In genomic region chr17:73691321-73691766, GRCh38 we compare ENCODE assay signal across 22 cellular contexts. TPM values are rescaled to one million over a fixed set of nuclear protein-coding genes. Genes with fewer than 3 reads are reported as not detected.
DNase-seq lines count a peak whose midpoint lies in the region; FAIRE-seq and TF ChIP-seq lines count a peak whose summit lies in the region.
"Had no signal": no experiment of that assay in that cellular context is flagged by ENCODE, and none has a peak within 500 bp of the region (broad histone marks: within the 10 kb centered on the region; RNA-seq: fewer than 3 reads in every experiment).

No MANE protein-coding gene starts in this region.

- TF ChIP-seq CTCF in astrocyte (IDR thresholded peaks at IDR 0.05; ENCODE audit: insufficient read depth, low read depth, low read length) (no peak), spleen (IDR thresholded peaks at IDR 0.05 in 8 of 11, conservative IDR thresholded peaks at IDR 0.05 in 3 of 11) (no peak)

- no peaks in the 10 kb centered on the region for H4K20me1 ChIP-seq in astrocyte (ENCODE audit: insufficient read depth, low read length)

- peaks cover 58% of the 10 kb centered on the region for H3K27me3 Mint-ChIP-seq in astrocyte (ENCODE audit: low read depth, unreplicated experiment)
- peaks cover 1% of the 10 kb centered on the region for H3K27me3 Mint-ChIP-seq in activated CD4-positive, alpha-beta T cell treated with anti-CD3 and anti-CD28 coated beads, Interleukin-2, amount 10 ng/mL, durations not matched to agents 24 days and 14 days
- H3K27me3 Mint-ChIP-seq: CD4-positive, CD25-positive, alpha-beta regulatory T cell had no signal

- H3K4me3 ChIP-seq in astrocyte (ENCODE audit: insufficient read depth, low read depth, low read length) (no peak overlapping the region), spleen (no peak overlapping the region)
- H3K4me3 ChIP-seq: GM23248, PC-9 had no signal

- no peak for TF ChIP-seq POLR2A in spleen (IDR thresholded peaks at IDR 0.05)

- H3K27ac ChIP-seq in astrocyte (ENCODE audit: low read depth, low read length) (no peak overlapping the region), spleen (peak overlapping the region in 7 of 8 donors; percentile 56 to 74 (median 65))
- H3K27ac ChIP-seq: GM23248, PC-9, RWPE1 had no signal

- H3K27ac Mint-ChIP-seq in astrocyte (ENCODE audit: unreplicated experiment): peak overlapping the region; percentile 62
- no peak overlapping the region for H3K27ac Mint-ChIP-seq in activated CD4-positive, alpha-beta T cell treated with anti-CD3 and anti-CD28 coated beads, Interleukin-2, amount 10 ng/mL, durations not matched to agents 24 days and 14 days
- H3K27ac Mint-ChIP-seq: CD4-positive, CD25-positive, alpha-beta regulatory T cell had no signal

- intact Hi-C loops in spleen (cut with DNase I; ENCODE audit: low total_unique reads): no loop called here
- intact Hi-C loops in activated CD4-positive, alpha-beta T cell treated with anti-CD3 and anti-CD28 coated beads, Interleukin-2, amount 10 ng/mL, durations not matched to agents 24 days and 14 days (cut with micrococcal nuclease): no loop called here

- no peak overlapping the region for H3K9ac ChIP-seq in astrocyte (ENCODE audit: low read length)
- H3K9ac ChIP-seq: GM23248 had no signal

- 39 to 53% (median 44%) methylated on average over 10 of the region's 10 CpGs for WGBS in spleen, 5 donors

- H3K4me1 ChIP-seq in astrocyte (ENCODE audit: insufficient read depth, low read length): no peaks in the 10 kb centered on the region
- peaks cover 0 to 30% (median 15%) of the 10 kb centered on the region in 6 donors for H3K4me1 ChIP-seq in spleen

- H3K79me2 ChIP-seq in astrocyte (ENCODE audit: insufficient read depth, low read length): no peaks in the 10 kb centered on the region

- peaks cover 4% of the 10 kb centered on the region for H3K4me1 Mint-ChIP-seq in astrocyte (ENCODE audit: low read depth, unreplicated experiment)
- H3K4me1 Mint-ChIP-seq in activated CD4-positive, alpha-beta T cell treated with anti-CD3 and anti-CD28 coated beads, Interleukin-2, amount 10 ng/mL, durations not matched to agents 24 days and 14 days: peaks cover 2% of the 10 kb centered on the region

- H3K4me3 Mint-ChIP-seq in astrocyte (ENCODE audit: unreplicated experiment): no peak overlapping the region
- no peak overlapping the region for H3K4me3 Mint-ChIP-seq in activated CD4-positive, alpha-beta T cell treated with anti-CD3 and anti-CD28 coated beads, Interleukin-2, amount 10 ng/mL, durations not matched to agents 24 days and 14 days

- peaks cover 2% of the 10 kb centered on the region for H3K9me3 ChIP-seq in astrocyte (ENCODE audit: insufficient read depth, low read depth, low read length)
- peaks cover 0 to 3% (median 0%) of the 10 kb centered on the region in 8 donors for H3K9me3 ChIP-seq in spleen

- peaks cover 5% of the 10 kb centered on the region for H3K9me3 Mint-ChIP-seq in astrocyte (ENCODE audit: unreplicated experiment)
- peaks cover 9% of the 10 kb centered on the region for H3K9me3 Mint-ChIP-seq in activated CD4-positive, alpha-beta T cell treated with anti-CD3 and anti-CD28 coated beads, Interleukin-2, amount 10 ng/mL, durations not matched to agents 24 days and 14 days

- no peak overlapping the region for H2AFZ ChIP-seq in astrocyte (ENCODE audit: low read depth, low read length)
- H2AFZ ChIP-seq: GM23248, PC-9 had no signal

- no peak overlapping the region for H3K4me2 ChIP-seq in astrocyte (ENCODE audit: low read length)
- H3K4me2 ChIP-seq: PC-9 had no signal

- H3K36me3 Mint-ChIP-seq in astrocyte (ENCODE audit: low read depth, unreplicated experiment): no peaks in the 10 kb centered on the region
- no peaks in the 10 kb centered on the region for H3K36me3 Mint-ChIP-seq in activated CD4-positive, alpha-beta T cell treated with anti-CD3 and anti-CD28 coated beads, Interleukin-2, amount 10 ng/mL, durations not matched to agents 24 days and 14 days (ENCODE audit: low read depth)
- H3K36me3 Mint-ChIP-seq: CD4-positive, CD25-positive, alpha-beta regulatory T cell had no signal

- no peaks in the 10 kb centered on the region for H3K27me3 ChIP-seq in astrocyte (ENCODE audit: insufficient read depth, low read length)
- peaks cover 0 to 9% (median 0%) of the 10 kb centered on the region in 7 donors for H3K27me3 ChIP-seq in spleen (replicated peaks in 1 of 7)

- FAIRE-seq in astrocyte (lab: Jason Lieb, UNC): no peak
- FAIRE-seq: G401.6, GM19239 had no signal

- H3K36me3 ChIP-seq in astrocyte (ENCODE audit: insufficient read depth, low read length) (no peaks in the 10 kb centered on the region), spleen (no peaks in the 10 kb centered on the region)

- peak; percentile 48 for DNase-seq in activated effector memory CD4-positive, alpha-beta T cell treated with anti-CD3 and anti-CD28 coated beads, Interleukin-2, amount 50 U/mL, for 16 hours
- DNase-seq in activated effector memory CD4-positive, alpha-beta T cell treated with Interleukin-2 at 50 U/mL for 16 hours: no peak
- DNase-seq in astrocyte (ENCODE audit: low read depth) (no peak), left kidney (ENCODE audit: low read depth, low spot score) (peak; percentile 19), spleen (no peak), NCI-H1105 (lab: John Stamatoyannopoulos, UW) (no peak)
- DNase-seq in activated T-cell treated with anti-CD3 and anti-CD28 coated beads, Interleukin-2, amount 50 U/mL, for 1 hour: no peak
- DNase-seq in activated CD4-positive, alpha-beta T cell treated with anti-CD3 and anti-CD28 coated beads, Interleukin-2, amount 10 ng/mL, durations not matched to agents 24 days and 14 days: no peak
- DNase-seq: 8988T; CD4-positive, CD25-positive, alpha-beta regulatory T cell; COR-L47; DMS 273 treated with DMSO at 0.1 percent for 48 hours; GM23248; NCI-H1417 treated with DMSO at 0.1 percent for 48 hours; NCI-H187 treated with DMSO at 0.1 percent for 48 hours; NCI-H2227 treated with DMSO at 0.1 percent for 48 hours; NCI-H510A treated with DMSO at 0.1 percent for 48 hours; PC-9; SIG-M5 had no signal

RNA-seq across cellular contexts. Expression of gene SDK2, which starts 47.1 kb away (rescaled TPM):
- total RNA-seq in astrocyte: 11.2 and 12.4 TPM in 2 replicates
- 10 to 100 TPM in 5 of 7 donors, 1 to 10 TPM in 2; 9.2 to 16.5 (median 10.8) TPM for total RNA-seq in spleen
- under 1 TPM; 0.86 to 1.00 (median 0.96) TPM for polyA plus RNA-seq in spleen
- 0.42 and 0.52 TPM in 2 replicates for total RNA-seq in activated CD4-positive, alpha-beta T cell treated with anti-CD3 and anti-CD28 coated beads, Interleukin-2, amount 10 ng/mL, durations not matched to agents 24 days and 14 days

Comparison
In these comparisons a context has a peak if more than half of its experiments do, and no peak if none do; other contexts are left out.
1. DNase-seq: peak in activated effector memory CD4-positive, alpha-beta T cell treated with anti-CD3 and anti-CD28 coated beads, Interleukin-2, amount 50 U/mL, for 16 hours (single experiment) and left kidney (single experiment); none in activated effector memory CD4-positive, alpha-beta T cell treated with Interleukin-2 at 50 U/mL for 16 hours (single experiment), astrocyte (single experiment), spleen (single experiment), activated T-cell treated with anti-CD3 and anti-CD28 coated beads, Interleukin-2, amount 50 U/mL, for 1 hour (single experiment), activated CD4-positive, alpha-beta T cell treated with anti-CD3 and anti-CD28 coated beads, Interleukin-2, amount 10 ng/mL, durations not matched to agents 24 days and 14 days (single experiment) and NCI-H1105 (single experiment).